Comparison of ENCODE assay signal across 1 cellular context in genomic region chr10:72278668-72279393, GRCh38.
TF ChIP-seq lines count a peak whose summit lies in the region.

No MANE protein-coding gene starts in this region.

TF ChIP-seq in K562, 482 proteins besides CTCF, POLR2A, EP300 and RAD21 (continued from another document):
- peak in 1 of 2 experiments; percentile 86 for TF ChIP-seq AFF1 (IDR thresholded peaks at IDR 0.05; ENCODE audit: low read depth in 1 of 2, partially characterized antibody in 2 of 2)
